8 cellular contexts compared by ENCODE assay signal in the genomic region with DNA sequence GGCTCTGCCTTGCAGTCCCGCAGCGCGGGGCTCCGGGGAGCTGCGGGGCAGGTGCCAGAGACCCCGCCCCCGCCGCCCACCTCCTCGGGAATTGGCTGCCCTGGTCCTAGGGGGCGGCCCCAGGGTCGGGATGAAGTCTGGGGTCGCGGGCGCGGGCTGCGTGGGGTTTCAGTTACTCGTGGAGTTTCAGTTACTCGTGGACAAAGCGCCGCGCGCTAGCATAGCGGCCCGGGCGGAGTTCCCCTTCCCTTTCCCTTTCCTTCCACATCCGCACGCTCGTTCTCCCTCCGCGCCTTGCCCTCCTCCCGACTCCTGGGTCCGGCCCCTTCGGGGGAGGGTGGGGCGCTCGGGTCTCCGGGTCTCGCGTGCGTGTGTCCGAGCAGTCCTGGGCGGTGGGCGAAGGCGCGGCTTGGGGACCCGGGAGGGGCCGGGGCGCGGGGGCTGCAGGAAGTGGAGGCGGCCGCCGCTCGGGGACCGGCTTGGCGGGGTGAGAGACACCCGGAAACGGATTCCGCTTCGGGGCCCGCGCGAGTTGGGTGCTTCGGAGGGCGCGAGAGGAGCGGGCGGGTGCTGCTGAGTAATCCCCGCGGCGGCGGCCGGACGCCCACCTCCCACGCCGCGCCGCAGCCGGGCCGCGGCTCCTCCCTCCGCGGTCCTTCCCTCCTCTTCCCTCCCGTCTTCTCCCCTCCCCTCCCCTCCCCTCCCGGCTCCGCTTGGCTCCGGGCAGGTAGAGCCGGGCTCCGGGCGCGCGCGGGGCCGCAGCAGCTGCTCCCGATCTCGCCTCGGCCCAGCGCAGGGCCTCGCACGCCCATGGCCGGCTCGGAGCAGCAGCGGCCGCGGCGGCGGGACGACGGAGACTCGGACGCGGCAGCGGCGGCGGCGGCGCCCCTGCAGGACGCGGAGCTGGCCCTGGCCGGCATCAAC. TPM values are rescaled to one million over a fixed set of nuclear protein-coding genes. Genes with fewer than 3 reads are reported as not detected.
DNase-seq lines count a peak whose midpoint lies in the region; ATAC-seq and TF ChIP-seq lines count a peak whose summit lies in the region.

TTC39C (plus strand) TSS at position 693 of the 924 bp plus-strand sequence; CDS start at position 811, 118 bp downstream.

- ATAC-seq in GM19035 (IDR thresholded peaks at IDR 0.05; ENCODE audit: unreplicated experiment) = peak; percentile 44
- peak; percentile 40 for ATAC-seq in HG03520 (IDR thresholded peaks at IDR 0.05; ENCODE audit: unreplicated experiment)
- peak; percentile 83 for ATAC-seq in stimulated activated naive CD8-positive, alpha-beta T cell treated with anti-CD3 and anti-CD28 coated beads, Interleukin-15, amount 100 ng/mL, for 72 hours

- TF ChIP-seq CTCF in fibroblast of mammary gland (conservative IDR thresholded peaks at IDR 0.05; ENCODE audit: control insufficient read depth, insufficient read depth, low read depth, low read length) (no peak), nephron progenitor cell (IDR thresholded peaks at IDR 0.05) (no peak)

- peak within 1 kb of the TSS; percentile 66 for H3K4me3 ChIP-seq in fibroblast of mammary gland (ENCODE audit: control insufficient read depth, low read depth, low read length)

- H3K4me3 Mint-ChIP-seq in activated T-helper 1 cell treated with anti-CD3 and anti-CD28 coated beads, Interleukin-12 subunit alpha, Interleukin-12 subunit beta, Interleukin-2, Interleukin-4 antibody, amounts not matched to agents 30 ng/mL and 10 ng/mL and 1 ng/mL, durations not matched to agents 14 hours and 24 hours and 36 hours = peak within 1 kb of the TSS; percentile 92
- peak within 1 kb of the TSS; percentile 91 for H3K4me3 Mint-ChIP-seq in nephron progenitor cell
- peak within 1 kb of the TSS; percentile 96 to 97 for H3K4me3 Mint-ChIP-seq in stimulated activated naive CD8-positive, alpha-beta T cell treated with anti-CD3 and anti-CD28 coated beads, Interleukin-15, amount 100 ng/mL, for 72 hours

- peaks cover 77% of the 10 kb centered on the region for H3K4me1 Mint-ChIP-seq in activated T-helper 1 cell treated with anti-CD3 and anti-CD28 coated beads, Interleukin-12 subunit alpha, Interleukin-12 subunit beta, Interleukin-2, Interleukin-4 antibody, amounts not matched to agents 30 ng/mL and 10 ng/mL and 1 ng/mL, durations not matched to agents 14 hours and 24 hours and 36 hours (ENCODE audit: low read depth)
- peaks cover 43% of the 10 kb centered on the region for H3K4me1 Mint-ChIP-seq in nephron progenitor cell
- H3K4me1 Mint-ChIP-seq in stimulated activated naive CD8-positive, alpha-beta T cell treated with anti-CD3 and anti-CD28 coated beads, Interleukin-15, amount 100 ng/mL, for 72 hours = peaks cover 71% of the 10 kb centered on the region

- H3K27me3 Mint-ChIP-seq in activated T-helper 1 cell treated with anti-CD3 and anti-CD28 coated beads, Interleukin-12 subunit alpha, Interleukin-12 subunit beta, Interleukin-2, Interleukin-4 antibody, amounts not matched to agents 30 ng/mL and 10 ng/mL and 1 ng/mL, durations not matched to agents 14 hours and 24 hours and 36 hours (ENCODE audit: insufficient read depth) = no peaks in the 10 kb centered on the region
- H3K27me3 Mint-ChIP-seq in nephron progenitor cell (ENCODE audit: low read depth, poor library complexity) = peaks cover 57% of the 10 kb centered on the region
- H3K27me3 Mint-ChIP-seq in stimulated activated naive CD8-positive, alpha-beta T cell treated with anti-CD3 and anti-CD28 coated beads, Interleukin-15, amount 100 ng/mL, for 72 hours = no peaks in the 10 kb centered on the region

- H3K27ac Mint-ChIP-seq in activated T-helper 1 cell treated with anti-CD3 and anti-CD28 coated beads, Interleukin-12 subunit alpha, Interleukin-12 subunit beta, Interleukin-2, Interleukin-4 antibody, amounts not matched to agents 30 ng/mL and 10 ng/mL and 1 ng/mL, durations not matched to agents 14 hours and 24 hours and 36 hours = peak within 1 kb of the TSS; percentile 86
- no peak within 1 kb of the TSS for H3K27ac Mint-ChIP-seq in nephron progenitor cell
- H3K27ac Mint-ChIP-seq in stimulated activated naive CD8-positive, alpha-beta T cell treated with anti-CD3 and anti-CD28 coated beads, Interleukin-15, amount 100 ng/mL, for 72 hours = peak within 1 kb of the TSS; percentile 98

- H3K36me3 Mint-ChIP-seq in activated T-helper 1 cell treated with anti-CD3 and anti-CD28 coated beads, Interleukin-12 subunit alpha, Interleukin-12 subunit beta, Interleukin-2, Interleukin-4 antibody, amounts not matched to agents 30 ng/mL and 10 ng/mL and 1 ng/mL, durations not matched to agents 14 hours and 24 hours and 36 hours (ENCODE audit: low read depth) = peaks cover 7% of the 10 kb centered on the region
- H3K36me3 Mint-ChIP-seq in nephron progenitor cell (ENCODE audit: low read depth) = no peaks in the 10 kb centered on the region

- intact Hi-C loops in activated T-helper 1 cell treated with anti-CD3 and anti-CD28 coated beads, Interleukin-12 subunit alpha, Interleukin-12 subunit beta, Interleukin-2, Interleukin-4 antibody, amounts not matched to agents 30 ng/mL and 10 ng/mL and 1 ng/mL, durations not matched to agents 14 hours and 24 hours and 36 hours (cut with micrococcal nuclease) = loop anchor here (1.0 to 10.0 kb wide), 4 partner anchors 41 to 940 kb away; no protein-coding TSS in a partner anchor

- H3K9me3 Mint-ChIP-seq in activated T-helper 1 cell treated with anti-CD3 and anti-CD28 coated beads, Interleukin-12 subunit alpha, Interleukin-12 subunit beta, Interleukin-2, Interleukin-4 antibody, amounts not matched to agents 30 ng/mL and 10 ng/mL and 1 ng/mL, durations not matched to agents 14 hours and 24 hours and 36 hours = no peaks in the 10 kb centered on the region
- no peaks in the 10 kb centered on the region for H3K9me3 Mint-ChIP-seq in nephron progenitor cell
- no peaks in the 10 kb centered on the region for H3K9me3 Mint-ChIP-seq in stimulated activated naive CD8-positive, alpha-beta T cell treated with anti-CD3 and anti-CD28 coated beads, Interleukin-15, amount 100 ng/mL, for 72 hours

- peak; percentile 87 for DNase-seq in AG20443 (ENCODE audit: low spot score)
- peak; percentile 79 for DNase-seq in RPMI7951 (ENCODE audit: low read depth)
- peak; percentile 79 for DNase-seq in activated T-helper 1 cell treated with anti-CD3 and anti-CD28 coated beads, Interleukin-12 subunit alpha, Interleukin-12 subunit beta, Interleukin-2, Interleukin-4 antibody, amounts not matched to agents 30 ng/mL and 10 ng/mL and 1 ng/mL, durations not matched to agents 14 hours and 24 hours and 36 hours (ENCODE audit: low spot score)
- DNase-seq in fibroblast of mammary gland (ENCODE audit: low read depth) = peak; percentile 68
- peak; percentile 73 for DNase-seq in nephron progenitor cell
- peak; percentile 89 to 91 for DNase-seq in stimulated activated naive CD8-positive, alpha-beta T cell treated with anti-CD3 and anti-CD28 coated beads, Interleukin-15, amount 100 ng/mL, for 72 hours

RNA-seq across cellular contexts. Expression of gene TTC39C, which starts in this region (rescaled TPM):
- 18.1 and 19.0 TPM in 2 replicates for total RNA-seq in RPMI7951 (2014; rRNA removed; shearing (Covaris generic))
- 28.8 and 31.8 TPM in 2 replicates for total RNA-seq in activated T-helper 1 cell treated with anti-CD3 and anti-CD28 coated beads, Interleukin-12 subunit alpha, Interleukin-12 subunit beta, Interleukin-2, Interleukin-4 antibody, amounts not matched to agents 30 ng/mL and 10 ng/mL and 1 ng/mL, durations not matched to agents 14 hours and 24 hours and 36 hours

Comparison
In these comparisons a context has a peak if more than half of its experiments do, and no peak if none do; other contexts are left out.
1. Peak in every context shown above with its lines: DNase-seq, ATAC-seq and H3K4me3 ChIP-seq.